ENCODE assay signal across 20 cellular contexts in the genomic region with DNA sequence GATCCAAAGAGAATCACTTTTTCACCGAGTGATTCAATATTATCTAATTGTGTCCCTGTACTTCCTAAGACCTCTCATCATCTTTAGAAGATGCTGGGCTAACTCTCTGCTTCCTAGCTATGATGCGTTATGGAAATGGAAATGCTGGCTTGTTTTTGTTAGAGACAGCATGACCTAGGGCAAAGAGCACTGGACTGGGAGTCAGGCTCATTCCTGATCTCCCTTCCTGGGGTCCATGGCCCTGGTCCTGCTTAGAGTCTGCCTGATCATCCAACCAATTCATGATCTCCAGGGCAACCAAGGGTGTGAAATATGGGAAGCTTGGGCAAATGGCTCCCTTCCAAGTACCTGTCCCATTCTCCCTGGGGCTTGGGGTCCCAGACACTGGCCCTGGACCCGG.
DNase-seq lines count a peak whose midpoint lies in the region; ATAC-seq, FAIRE-seq and TF ChIP-seq lines count a peak whose summit lies in the region.
"Had no signal": no experiment of that assay in that cellular context is flagged by ENCODE, and none has a peak within 500 bp of the region (broad histone marks: within the 10 kb centered on the region; RNA-seq: fewer than 3 reads in every experiment).

No MANE protein-coding gene starts in this region.

- TF ChIP-seq CTCF in bronchial epithelial cell (IDR thresholded peaks at IDR 0.05; ENCODE audit: insufficient read depth, low read length, severe bottlenecking) (no peak), fibroblast of lung (conservative IDR thresholded peaks at IDR 0.05 in 1 of 2, IDR thresholded peaks at IDR 0.05 in 1 of 2; ENCODE audit: low read depth in 1 of 2, low read length in 2 of 2) (no peak), nephron progenitor cell (IDR thresholded peaks at IDR 0.05) (no peak), tibial nerve (IDR thresholded peaks at IDR 0.05) (no peak)

- FAIRE-seq in bronchial epithelial cell (lab: Jason Lieb, UNC) = peak; percentile 32

- peaks cover 22% of the 10 kb centered on the region for H3K4me1 ChIP-seq in fibroblast of lung (ENCODE audit: control insufficient read depth, extremely low read depth, insufficient read depth, low read length)
- H3K4me1 ChIP-seq in tibial nerve = peaks cover 0 to 56% (median 0%) of the 10 kb centered on the region in 4 donors
- H3K4me1 ChIP-seq: testis had no signal

- H3K36me3 ChIP-seq in bronchial epithelial cell (ENCODE audit: control insufficient read depth, insufficient read depth, low read length) (no peaks in the 10 kb centered on the region), fibroblast of lung (ENCODE audit: control insufficient read depth, insufficient read depth, low read length) (no peaks in the 10 kb centered on the region), tibial nerve (no peaks in the 10 kb centered on the region)

- no peak for DNase-seq in bronchial epithelial cell (ENCODE audit: low read depth)
- DNase-seq in fibroblast of lung (ENCODE audit: low read depth in 2 of 2) = no peak
- no peak for DNase-seq in nephron progenitor cell
- no peak for DNase-seq in tibial nerve (ENCODE audit: low spot score in 2 of 2)
- no peak for DNase-seq in OCI-M1 (lab: John Stamatoyannopoulos, UW)
- DNase-seq: activated CD4-positive, CD25-positive, alpha-beta regulatory T cell treated with anti-CD3 and anti-CD28 coated beads, Interleukin-2, amount 50 U/mL, for 72 hours; activated T-cell treated with anti-CD3 and anti-CD28 coated beads, Interleukin-2, amount 50 U/mL, for 72 hours; CD8-positive, alpha-beta memory T cell; GDM1; GM23248; islet precursor cell; MM.1S; NCI-H1436 treated with DMSO at 0.1 percent for 48 hours; NCI-H2171; NCI-H526; testis had no signal

- no peaks in the 10 kb centered on the region for H4K20me1 ChIP-seq in fibroblast of lung (ENCODE audit: control insufficient read depth, extremely low read depth, insufficient read depth, low read length)

- H3K27me3 ChIP-seq in bronchial epithelial cell (ENCODE audit: control insufficient read depth, insufficient read depth, low read length) (no peaks in the 10 kb centered on the region), fibroblast of lung (ENCODE audit: control insufficient read depth, insufficient read depth, low read length) (no peaks in the 10 kb centered on the region), tibial nerve (no peaks in the 10 kb centered on the region)
- H3K27me3 ChIP-seq: testis had no signal

- H3K9me3 ChIP-seq in fibroblast of lung (ENCODE audit: control insufficient read depth, insufficient read depth, low read depth, low read length) (no peaks in the 10 kb centered on the region), tibial nerve (no peaks in the 10 kb centered on the region)
- H3K9me3 ChIP-seq: testis had no signal

- ATAC-seq in GM21717 (IDR thresholded peaks at IDR 0.05; ENCODE audit: unreplicated experiment) (no peak), HG03097 (IDR thresholded peaks at IDR 0.05; ENCODE audit: low FRiP score, unreplicated experiment) (no peak)
- ATAC-seq: activated naive CD4-positive, alpha-beta T cell treated with anti-CD3 and anti-CD28 coated beads, Interleukin-2, amount 50 U/mL, for 72 hours; activated T-cell treated with anti-CD3 and anti-CD28 coated beads, Interleukin-2, amount 50 U/mL, for 72 hours had no signal

- TF ChIP-seq EP300 in tibial nerve (IDR thresholded peaks at IDR 0.05) = no peak

- H3K27ac Mint-ChIP-seq in nephron progenitor cell = peak overlapping the region; percentile 75
- H3K27ac Mint-ChIP-seq: activated T-cell treated with anti-CD3 and anti-CD28 coated beads, Interleukin-2, amount 50 U/mL, for 72 hours; progenitor cell of endocrine pancreas had no signal

- no peak for TF ChIP-seq POLR2A in tibial nerve (IDR thresholded peaks at IDR 0.05)

- H3K4me1 Mint-ChIP-seq in nephron progenitor cell = peaks cover 80% of the 10 kb centered on the region

- no peak overlapping the region for H3K4me2 ChIP-seq in fibroblast of lung (ENCODE audit: extremely low read depth, insufficient read depth, low read length)

- H3K9ac ChIP-seq in fibroblast of lung (ENCODE audit: insufficient read depth, low read length) = no peak overlapping the region
- H3K9ac ChIP-seq: GM23248 had no signal

- H3K9me3 Mint-ChIP-seq in nephron progenitor cell = no peaks in the 10 kb centered on the region
- H3K9me3 Mint-ChIP-seq: activated naive CD4-positive, alpha-beta T cell treated with anti-CD3 and anti-CD28 coated beads, Interleukin-2, amount 50 U/mL, for 72 hours; activated T-cell treated with anti-CD3 and anti-CD28 coated beads, Interleukin-2, amount 50 U/mL, for 72 hours; CD8-positive, alpha-beta memory T cell had no signal

- WGBS in tibial nerve, 2 donors = 92% methylated on average over 3 of the region's 3 CpGs

- H3K27ac ChIP-seq in fibroblast of lung (ENCODE audit: insufficient read depth, low read length) (peak overlapping the region; percentile 40), tibial nerve (peak overlapping the region; percentile 3 to 63 (median 39))
- H3K27ac ChIP-seq: GM23248 had no signal

- no peak overlapping the region for H2AFZ ChIP-seq in fibroblast of lung (ENCODE audit: low read length)
- H2AFZ ChIP-seq: GM23248 had no signal

- H3K4me3 Mint-ChIP-seq in nephron progenitor cell = no peak overlapping the region
- H3K4me3 Mint-ChIP-seq: activated T-cell treated with anti-CD3 and anti-CD28 coated beads, Interleukin-2, amount 50 U/mL, for 72 hours had no signal

- H3K79me2 ChIP-seq in fibroblast of lung (ENCODE audit: control insufficient read depth, insufficient read depth, low read length) = peaks cover 13% of the 10 kb centered on the region

- no peaks in the 10 kb centered on the region for H3K27me3 Mint-ChIP-seq in nephron progenitor cell (ENCODE audit: low read depth, poor library complexity)
- H3K27me3 Mint-ChIP-seq: CD8-positive, alpha-beta memory T cell; progenitor cell of endocrine pancreas had no signal

- H3K4me3 ChIP-seq in bronchial epithelial cell (ENCODE audit: low read depth, low read length) (no peak overlapping the region), fibroblast of lung (replicated peaks in 1 of 4; ENCODE audit: control extremely low read depth in 1 of 4, insufficient read depth in 1 of 4, low read depth in 3 of 4, low read length in 4 of 4) (no peak overlapping the region), tibial nerve (no peak overlapping the region)
- H3K4me3 ChIP-seq: GM23248, testis had no signal

- H3K36me3 Mint-ChIP-seq in nephron progenitor cell (ENCODE audit: low read depth) = no peaks in the 10 kb centered on the region
- H3K36me3 Mint-ChIP-seq: activated naive CD4-positive, alpha-beta T cell treated with anti-CD3 and anti-CD28 coated beads, Interleukin-2, amount 50 U/mL, for 72 hours had no signal
